ENCODE assay signal across 10 cellular contexts in genomic region chr3:187770224-187770623, GRCh38. TPM values are rescaled to one million over a fixed set of nuclear protein-coding genes. Genes with fewer than 3 reads are reported as not detected.
A peak's percentile ranks its signal among the peaks of the same experiment; 100 is the strongest.
DNase-seq lines count a peak whose midpoint lies in the region; ATAC-seq, FAIRE-seq and TF ChIP-seq lines count a peak whose summit lies in the region.
"Had no signal": no experiment of that assay in that cellular context is flagged by ENCODE, and none has a peak within 500 bp of the region (broad histone marks: within the 10 kb centered on the region; RNA-seq: fewer than 3 reads in every experiment).

No MANE protein-coding gene starts in this region.

- peak overlapping the region; percentile 33 for H3K27ac Mint-ChIP-seq in activated CD4-positive, alpha-beta memory T cell treated with anti-CD3 and anti-CD28 coated beads, Interleukin-2, amount 10 ng/mL, durations not matched to agents 7 days and 5 days
- H3K27ac Mint-ChIP-seq: IgD-negative memory B cell had no signal

- H3K9me3 Mint-ChIP-seq in activated CD4-positive, alpha-beta memory T cell treated with anti-CD3 and anti-CD28 coated beads, Interleukin-2, amount 10 ng/mL, durations not matched to agents 7 days and 5 days, result peaks cover 2% of the 10 kb centered on the region
- H3K9me3 Mint-ChIP-seq: IgD-negative memory B cell had no signal

- no peaks in the 10 kb centered on the region for H3K36me3 ChIP-seq in lower lobe of right lung

- peaks cover 16% of the 10 kb centered on the region for H3K36me3 Mint-ChIP-seq in activated CD4-positive, alpha-beta memory T cell treated with anti-CD3 and anti-CD28 coated beads, Interleukin-2, amount 10 ng/mL, durations not matched to agents 7 days and 5 days (ENCODE audit: low read depth)

- H3K4me1 Mint-ChIP-seq in activated CD4-positive, alpha-beta memory T cell treated with anti-CD3 and anti-CD28 coated beads, Interleukin-2, amount 10 ng/mL, durations not matched to agents 7 days and 5 days, result peaks cover 41% of the 10 kb centered on the region

- intact Hi-C loops in lower lobe of right lung (cut with DNase I), result no loop called here

- H3K27me3 ChIP-seq in lower lobe of right lung (ENCODE audit: low read depth), result no peaks in the 10 kb centered on the region

- peak; percentile 65 for ATAC-seq in HG03108 (IDR thresholded peaks at IDR 0.05; ENCODE audit: unreplicated experiment)
- no peak for ATAC-seq in HG03139 (IDR thresholded peaks at IDR 0.05; ENCODE audit: unreplicated experiment)
- no peak for ATAC-seq in lower lobe of right lung

- POLR2A ChIA-PET in activated CD4-positive, alpha-beta memory T cell treated with anti-CD3 and anti-CD28 coated beads, Interleukin-2, amount 10 ng/mL, durations not matched to agents 7 days and 5 days (lab: Charles Lee), result interaction anchor here (0.6 to 1.9 kb wide), 5 partner anchors 9 to 292 kb away, joined by 3 to 9 read pairs (median 4); partner anchors contain the start of gene BCL6

- H3K27me3 Mint-ChIP-seq in activated CD4-positive, alpha-beta memory T cell treated with anti-CD3 and anti-CD28 coated beads, Interleukin-2, amount 10 ng/mL, durations not matched to agents 7 days and 5 days, result no peaks in the 10 kb centered on the region
- H3K27me3 Mint-ChIP-seq: IgD-negative memory B cell had no signal

- peaks cover 9% of the 10 kb centered on the region for H3K4me1 ChIP-seq in lower lobe of right lung

- H3K27ac ChIP-seq in lower lobe of right lung, result no peak overlapping the region

- H3K4me3 ChIP-seq in lower lobe of right lung, result no peak overlapping the region

- TF ChIP-seq CTCF in D721Med (IDR thresholded peaks at IDR 0.05; ENCODE audit: insufficient read depth, missing control alignments), result no peak
- TF ChIP-seq CTCF in lower lobe of right lung (IDR thresholded peaks at IDR 0.05), result no peak

- FAIRE-seq in GM19239 (lab: Jason Lieb, UNC) (peak; percentile 62), D721Med (lab: Jason Lieb, UNC) (no peak)

- no peak overlapping the region for H3K4me3 Mint-ChIP-seq in activated CD4-positive, alpha-beta memory T cell treated with anti-CD3 and anti-CD28 coated beads, Interleukin-2, amount 10 ng/mL, durations not matched to agents 7 days and 5 days
- H3K4me3 Mint-ChIP-seq: IgD-negative memory B cell had no signal

- H3K9me3 ChIP-seq in lower lobe of right lung, result no peaks in the 10 kb centered on the region

- peak; percentile 8 for DNase-seq in COLO668 (lab: John Stamatoyannopoulos, UW; ENCODE audit: unreplicated experiment)
- no peak for DNase-seq in GM19239 (ENCODE audit: insufficient read length, low spot score)
- no peak for DNase-seq in activated CD4-positive, alpha-beta memory T cell treated with anti-CD3 and anti-CD28 coated beads, Interleukin-2, amount 10 ng/mL, durations not matched to agents 7 days and 5 days
- DNase-seq in D721Med (ENCODE audit: insufficient read length, low spot score), result no peak
- DNase-seq in lower lobe of right lung, result no peak
- DNase-seq in ureter (ENCODE audit: low spot score), result no peak
- DNase-seq: T1000 had no signal

- CTCF ChIA-PET in activated CD4-positive, alpha-beta memory T cell treated with anti-CD3 and anti-CD28 coated beads, Interleukin-2, amount 10 ng/mL, durations not matched to agents 7 days and 5 days (lab: Charles Lee), result interaction anchor here (1.5 kb wide), 2 partner anchors 8 to 23 kb away, joined by 3 to 5 read pairs; no protein-coding TSS in a partner anchor

RNA-seq across cellular contexts. Expression of gene BCL6, which starts 25.0 kb away (rescaled TPM):
- 10 to 100 TPM; 30.4 to 33.4 TPM for total RNA-seq in activated CD4-positive, alpha-beta memory T cell treated with anti-CD3 and anti-CD28 coated beads, Interleukin-2, amount 10 ng/mL, durations not matched to agents 7 days and 5 days
- total RNA-seq in lower lobe of right lung, result 123 TPM
- 90.7 TPM for total RNA-seq in ureter
